28 cellular contexts compared by ENCODE assay signal in genomic region chrX:31661280-31661679, GRCh38.
"Had no signal": no experiment of that assay in that cellular context is flagged by ENCODE, and none has a peak within 500 bp of the region (broad histone marks: within the 10 kb centered on the region; RNA-seq: fewer than 3 reads in every experiment).

No MANE protein-coding gene starts in this region.

- DNase-seq: naive thymus-derived CD8-positive, alpha-beta T cell; nephron progenitor cell; nucleus accumbens; pancreas; retina; small intestine; stimulated activated CD4-positive, alpha-beta T cell treated with anti-CD3 and anti-CD28 coated beads, Interleukin-15, amount 100 ng/mL, for 24 hours; stimulated activated CD4-positive, alpha-beta T cell treated with anti-CD3 and anti-CD28 coated beads, Interleukin-2, amount 100 ng/mL, for 24 hours; stimulated activated CD4-positive, alpha-beta T cell treated with anti-CD3 and anti-CD28 coated beads, Interleukin-2, amount 100 ng/mL, for 48 hours; stimulated activated CD4-positive, alpha-beta T cell treated with anti-CD3 and anti-CD28 coated beads, Interleukin-4, amount 100 ng/mL, for 24 hours; stimulated activated naive B cell treated with anti-CD40 and anti-IgM and Interleukin-4, amounts not matched to agents 10 μg/mL and 1 μg/mL and 100 μg/mL, for 72 hours; stimulated activated naive CD4-positive, alpha-beta T cell treated with Interleukin-2 at 50 U/mL for 16 hours; stomach; trophoblast cell; upper lobe of left lung had no signal

- H3K36me3 Mint-ChIP-seq: naive thymus-derived CD8-positive, alpha-beta T cell; natural killer cell treated with Interleukin-12 subunit alpha and Interleukin-12 subunit beta and Interleukin-15 and Interleukin-18, amount 100 ng/mL, for 72 hours; stimulated activated effector memory CD8-positive, alpha-beta T cell treated with anti-CD3 and anti-CD28 coated beads, Interleukin-12 subunit alpha, Interleukin-12 subunit beta, amount 100 ng/mL, for 72 hours; stimulated activated naive B cell treated with anti-CD40 and anti-IgM and Interleukin-4, amounts not matched to agents 10 μg/mL and 1 μg/mL and 100 μg/mL, for 72 hours had no signal

- H3K4me1 ChIP-seq: pancreas, prostate gland, right atrium auricular region, stomach, thyroid gland, tibial nerve, upper lobe of left lung, vagina had no signal

- FAIRE-seq: small intestine, urothelium cell line had no signal

- H3K27me3 Mint-ChIP-seq: stimulated activated naive CD8-positive, alpha-beta T cell treated with anti-CD3 and anti-CD28 coated beads, Interleukin-15, Interleukin-2, amounts not matched to agents 100 ng/mL and 50 ng/mL, for 24 hours had no signal

- ATAC-seq: naive thymus-derived CD8-positive, alpha-beta T cell; natural killer cell treated with Interleukin-12 subunit alpha and Interleukin-12 subunit beta and Interleukin-15 and Interleukin-18, amount 100 ng/mL, for 72 hours; sciatic nerve; stimulated activated effector memory CD8-positive, alpha-beta T cell treated with anti-CD3 and anti-CD28 coated beads, Interleukin-12 subunit alpha, Interleukin-12 subunit beta, amount 100 ng/mL, for 72 hours; stimulated activated naive B cell treated with anti-CD40 and anti-IgM and Interleukin-4, amounts not matched to agents 10 μg/mL and 1 μg/mL and 100 μg/mL, for 72 hours had no signal

- H3K27ac Mint-ChIP-seq: naive thymus-derived CD8-positive, alpha-beta T cell; natural killer cell treated with Interleukin-12 subunit alpha and Interleukin-12 subunit beta and Interleukin-15 and Interleukin-18, amount 100 ng/mL, for 72 hours; nephron progenitor cell; stimulated activated effector memory CD8-positive, alpha-beta T cell treated with anti-CD3 and anti-CD28 coated beads, Interleukin-12 subunit alpha, Interleukin-12 subunit beta, amount 100 ng/mL, for 72 hours; stimulated activated naive B cell treated with anti-CD40 and anti-IgM and Interleukin-4, amounts not matched to agents 10 μg/mL and 1 μg/mL and 100 μg/mL, for 72 hours; stimulated activated naive CD8-positive, alpha-beta T cell treated with anti-CD3 and anti-CD28 coated beads, Interleukin-15, Interleukin-2, amounts not matched to agents 100 ng/mL and 50 ng/mL, for 24 hours had no signal

- H3K4me3 ChIP-seq: pancreas, prostate gland, right atrium auricular region, stomach, thoracic aorta, thyroid gland, tibial nerve, upper lobe of left lung, vagina had no signal

- H3K27ac ChIP-seq: neutrophil, pancreas, prostate gland, right atrium auricular region, stomach, thoracic aorta, thyroid gland, tibial nerve, upper lobe of left lung, vagina had no signal

- H3K9me3 ChIP-seq: neutrophil, pancreas, prostate gland, right atrium auricular region, stomach, thoracic aorta, thyroid gland, tibial nerve, upper lobe of left lung, vagina had no signal

- H3K9me3 Mint-ChIP-seq: naive thymus-derived CD8-positive, alpha-beta T cell; natural killer cell treated with Interleukin-12 subunit alpha and Interleukin-12 subunit beta and Interleukin-15 and Interleukin-18, amount 100 ng/mL, for 72 hours; stimulated activated naive B cell treated with anti-CD40 and anti-IgM and Interleukin-4, amounts not matched to agents 10 μg/mL and 1 μg/mL and 100 μg/mL, for 72 hours; stimulated activated naive CD8-positive, alpha-beta T cell treated with anti-CD3 and anti-CD28 coated beads, Interleukin-15, Interleukin-2, amounts not matched to agents 100 ng/mL and 50 ng/mL, for 24 hours had no signal

- H3K4me1 Mint-ChIP-seq: naive thymus-derived CD8-positive, alpha-beta T cell; nephron progenitor cell; stimulated activated effector memory CD8-positive, alpha-beta T cell treated with anti-CD3 and anti-CD28 coated beads, Interleukin-12 subunit alpha, Interleukin-12 subunit beta, amount 100 ng/mL, for 72 hours; stimulated activated naive B cell treated with anti-CD40 and anti-IgM and Interleukin-4, amounts not matched to agents 10 μg/mL and 1 μg/mL and 100 μg/mL, for 72 hours had no signal

- H3K27me3 ChIP-seq: neutrophil, right atrium auricular region, stomach, thyroid gland, upper lobe of left lung, vagina had no signal

- H3K4me3 Mint-ChIP-seq: naive thymus-derived CD8-positive, alpha-beta T cell; natural killer cell treated with Interleukin-12 subunit alpha and Interleukin-12 subunit beta and Interleukin-15 and Interleukin-18, amount 100 ng/mL, for 72 hours; nephron progenitor cell; neural crest cell; stimulated activated effector memory CD8-positive, alpha-beta T cell treated with anti-CD3 and anti-CD28 coated beads, Interleukin-12 subunit alpha, Interleukin-12 subunit beta, amount 100 ng/mL, for 72 hours; stimulated activated naive B cell treated with anti-CD40 and anti-IgM and Interleukin-4, amounts not matched to agents 10 μg/mL and 1 μg/mL and 100 μg/mL, for 72 hours; stimulated activated naive CD8-positive, alpha-beta T cell treated with anti-CD3 and anti-CD28 coated beads, Interleukin-15, Interleukin-2, amounts not matched to agents 100 ng/mL and 50 ng/mL, for 24 hours had no signal

- H3K36me3 ChIP-seq: neutrophil, pancreas, prostate gland, right atrium auricular region, stomach, thoracic aorta, thyroid gland, tibial nerve, upper lobe of left lung, vagina had no signal
